18 cellular contexts compared by ENCODE assay signal in genomic region chr7:30310674-30311362, GRCh38.
"Had no signal": no experiment of that assay in that cellular context is flagged by ENCODE, and none has a peak within 500 bp of the region (broad histone marks: within the 10 kb centered on the region; RNA-seq: fewer than 3 reads in every experiment).

No MANE protein-coding gene starts in this region.

- H3K27ac Mint-ChIP-seq: activated CD4-positive, alpha-beta T cell treated with anti-CD3 and anti-CD28 coated beads, Interleukin-2, amount 10 ng/mL, durations not matched to agents 7 days and 5 days; activated naive CD4-positive, alpha-beta T cell treated with anti-CD3 and anti-CD28 coated beads, Interleukin-2, amount 50 U/mL, for 72 hours; stimulated activated naive B cell treated with anti-CD40 and anti-IgM and Interleukin-4, amounts not matched to agents 10 μg/mL and 1 μg/mL and 100 μg/mL, for 72 hours had no signal

- DNase-seq: activated CD4-positive, alpha-beta T cell treated with anti-CD3 and anti-CD28 coated beads, Interleukin-2, amount 10 ng/mL, durations not matched to agents 7 days and 5 days; activated CD8-positive, alpha-beta memory T cell treated with anti-CD3 and anti-CD28 coated beads for 24 hours; activated CD8-positive, alpha-beta memory T cell treated with anti-CD3 and anti-CD28 coated beads, Interleukin-2, amount 50 U/mL, for 48 hours; activated effector memory CD4-positive, alpha-beta T cell treated with anti-CD3 and anti-CD28 coated beads, Interleukin-2, amount 50 U/mL, for 16 hours; activated T-cell treated with anti-CD3 and anti-CD28 coated beads, Interleukin-2, amount 50 U/mL, for 48 hours; adrenal gland; effector CD4-positive, alpha-beta T cell; hypothalamus; islet precursor cell; lower lobe of right lung; sigmoid colon; spleen; stimulated activated CD4-positive, alpha-beta T cell treated with anti-CD3 and anti-CD28 coated beads, Interleukin-4, amount 100 ng/mL, for 4 hours; stimulated activated naive B cell treated with anti-CD40 and anti-IgM and Interleukin-4, amounts not matched to agents 10 μg/mL and 1 μg/mL and 100 μg/mL, for 72 hours; thyroid gland; uterus had no signal

- H3K9me3 Mint-ChIP-seq: natural killer cell treated with Interleukin-12 subunit alpha and Interleukin-12 subunit beta and Interleukin-15 and Interleukin-18, amount 100 ng/mL, for 72 hours had no signal

- H3K27me3 Mint-ChIP-seq: activated CD4-positive, alpha-beta T cell treated with anti-CD3 and anti-CD28 coated beads, Interleukin-2, amount 10 ng/mL, durations not matched to agents 7 days and 5 days; natural killer cell treated with Interleukin-12 subunit alpha and Interleukin-12 subunit beta and Interleukin-15 and Interleukin-18, amount 100 ng/mL, for 72 hours; stimulated activated naive B cell treated with anti-CD40 and anti-IgM and Interleukin-4, amounts not matched to agents 10 μg/mL and 1 μg/mL and 100 μg/mL, for 72 hours had no signal

- H3K36me3 Mint-ChIP-seq: natural killer cell treated with Interleukin-12 subunit alpha and Interleukin-12 subunit beta and Interleukin-15 and Interleukin-18, amount 100 ng/mL, for 72 hours had no signal

- H3K27ac ChIP-seq: adrenal gland, lower lobe of right lung, sigmoid colon, thyroid gland, uterus had no signal

- H3K4me3 ChIP-seq: adrenal gland, lower lobe of right lung, sigmoid colon, spleen, thyroid gland, uterus had no signal

- ATAC-seq: activated naive CD4-positive, alpha-beta T cell treated with anti-CD3 and anti-CD28 coated beads, Interleukin-2, amount 50 U/mL, for 72 hours; lower lobe of right lung; natural killer cell treated with Interleukin-12 subunit alpha and Interleukin-12 subunit beta and Interleukin-15 and Interleukin-18, amount 100 ng/mL, for 72 hours had no signal

- H3K9me3 ChIP-seq: adrenal gland, lower lobe of right lung, sigmoid colon, spleen, thyroid gland, uterus had no signal

- H3K4me3 Mint-ChIP-seq: activated CD4-positive, alpha-beta T cell treated with anti-CD3 and anti-CD28 coated beads, Interleukin-2, amount 10 ng/mL, durations not matched to agents 7 days and 5 days; natural killer cell treated with Interleukin-12 subunit alpha and Interleukin-12 subunit beta and Interleukin-15 and Interleukin-18, amount 100 ng/mL, for 72 hours; stimulated activated naive B cell treated with anti-CD40 and anti-IgM and Interleukin-4, amounts not matched to agents 10 μg/mL and 1 μg/mL and 100 μg/mL, for 72 hours had no signal

- H3K27me3 ChIP-seq: adrenal gland, sigmoid colon, spleen, thyroid gland, uterus had no signal

- H3K36me3 ChIP-seq: adrenal gland, lower lobe of right lung, sigmoid colon, spleen, thyroid gland, uterus had no signal
